In genomic region chr17:66964083-66964771, GRCh38 we compare ENCODE assay signal across 8 cellular contexts. TPM values are rescaled to one million over a fixed set of nuclear protein-coding genes. Genes with fewer than 3 reads are reported as not detected.
A peak's percentile ranks its signal among the peaks of the same experiment; 100 is the strongest.
DNase-seq lines count a peak whose midpoint lies in the region; ATAC-seq and TF ChIP-seq lines count a peak whose summit lies in the region.
"Had no signal": no experiment of that assay in that cellular context is flagged by ENCODE, and none has a peak within 500 bp of the region (broad histone marks: within the 10 kb centered on the region; RNA-seq: fewer than 3 reads in every experiment).

Gene CACNG4 (plus strand): TSS chr17:66964707. CDS start chr17:66964912, 205 bp downstream.

- H3K27me3 ChIP-seq in RWPE2 (ENCODE audit: insufficient read depth, poor library complexity, severe bottlenecking), result peaks cover 10% of the 10 kb centered on the region
- peaks cover 76% of the 10 kb centered on the region for H3K27me3 ChIP-seq in foreskin keratinocyte
- H3K27me3 ChIP-seq in sigmoid colon, result peaks cover 18 to 47% (median 40%) of the 10 kb centered on the region in 3 donors

- 2 to 3% methylated on average over 66 to 67 of the region's 68 CpGs for WGBS in sigmoid colon, 2 donors

- H3K36me3 ChIP-seq in RWPE2 (ENCODE audit: low read depth) (no peaks in the 10 kb centered on the region), sigmoid colon (no peaks in the 10 kb centered on the region)

- ATAC-seq in RWPE2 (ENCODE audit: low read depth), result peak; percentile 20
- ATAC-seq in foreskin keratinocyte, result peak; percentile 23

- H3K4me1 ChIP-seq in RWPE2 (ENCODE audit: insufficient read depth, poor library complexity, severe bottlenecking) (peaks cover 8% of the 10 kb centered on the region), foreskin keratinocyte (no peaks in the 10 kb centered on the region), sigmoid colon (peaks cover 0 to 23% (median 18%) of the 10 kb centered on the region in 4 donors)

- no peak for TF ChIP-seq POLR2A in sigmoid colon (IDR thresholded peaks at IDR 0.05)

- no peak for TF ChIP-seq EP300 in sigmoid colon (IDR thresholded peaks at IDR 0.05)

- intact Hi-C loops in sigmoid colon (cut with DNase I), result no loop called here

- H3K4me3 ChIP-seq in HFF-Myc (replicated peaks; ENCODE audit: low read depth, low read length) (peak within 1 kb of the TSS; percentile 31), RWPE2 (ENCODE audit: severe bottlenecking) (peak within 1 kb of the TSS; percentile 47), sigmoid colon (peak within 1 kb of the TSS; percentile 7 to 58 (median 50))

- H3K9me3 ChIP-seq in RWPE2 (ENCODE audit: severe bottlenecking) (no peaks in the 10 kb centered on the region), sigmoid colon (no peaks in the 10 kb centered on the region)

- H3K27ac ChIP-seq in RWPE2 (ENCODE audit: poor library complexity, severe bottlenecking) (peak within 1 kb of the TSS; percentile 2), foreskin keratinocyte (no peak within 1 kb of the TSS), sigmoid colon (peak within 1 kb of the TSS in 1 of 4 donors; percentile 34)

- TF ChIP-seq CTCF in HFF-Myc (IDR thresholded peaks at IDR 0.05; ENCODE audit: low read depth, low read length, missing control alignments) (no peak), RWPE2 (IDR thresholded peaks at IDR 0.05; ENCODE audit: poor library complexity, severe bottlenecking) (no peak), foreskin keratinocyte (conservative IDR thresholded peaks at IDR 0.05) (no peak), sigmoid colon (IDR thresholded peaks at IDR 0.05) (no peak)

- DNase-seq in HFF-Myc (ENCODE audit: extremely low read depth, low read depth) (no peak), RWPE2 (ENCODE audit: low spot score) (no peak), foreskin keratinocyte (no peak), sigmoid colon (no peak), T-helper 9 cell (no peak)
- no peak for DNase-seq in stimulated activated naive CD4-positive, alpha-beta T cell (lab: John Stamatoyannopoulos, UW)
- DNase-seq in stimulated activated CD4-positive, alpha-beta T cell treated with anti-CD3 and anti-CD28 coated beads, Interleukin-4, amount 100 ng/mL, for 4 hours, result no peak

RNA-seq across cellular contexts. Expression of gene CACNG4, which starts in this region (rescaled TPM):
- 0.17 and 0.18 TPM in 2 replicates for total RNA-seq in foreskin keratinocyte
- 0.18 and 0.21 TPM in 2 replicates for polyA plus RNA-seq in foreskin keratinocyte
- total RNA-seq in sigmoid colon, result under 1 TPM; 0.16 to 0.83 (median 0.38) TPM
- polyA plus RNA-seq in sigmoid colon, result under 1 TPM in 2 of 3 donors, not detected in 1; under 0.01 to 0.23 TPM
- total RNA-seq: renal cortical epithelial cell had no signal

Comparison
In these comparisons a context has a peak if more than half of its experiments do, and no peak if none do; other contexts are left out.
1. Peak in ATAC-seq in foreskin keratinocyte; RNA of the gene not detected or under 1 TPM.